17 cellular contexts compared by ENCODE assay signal in the genomic region with DNA sequence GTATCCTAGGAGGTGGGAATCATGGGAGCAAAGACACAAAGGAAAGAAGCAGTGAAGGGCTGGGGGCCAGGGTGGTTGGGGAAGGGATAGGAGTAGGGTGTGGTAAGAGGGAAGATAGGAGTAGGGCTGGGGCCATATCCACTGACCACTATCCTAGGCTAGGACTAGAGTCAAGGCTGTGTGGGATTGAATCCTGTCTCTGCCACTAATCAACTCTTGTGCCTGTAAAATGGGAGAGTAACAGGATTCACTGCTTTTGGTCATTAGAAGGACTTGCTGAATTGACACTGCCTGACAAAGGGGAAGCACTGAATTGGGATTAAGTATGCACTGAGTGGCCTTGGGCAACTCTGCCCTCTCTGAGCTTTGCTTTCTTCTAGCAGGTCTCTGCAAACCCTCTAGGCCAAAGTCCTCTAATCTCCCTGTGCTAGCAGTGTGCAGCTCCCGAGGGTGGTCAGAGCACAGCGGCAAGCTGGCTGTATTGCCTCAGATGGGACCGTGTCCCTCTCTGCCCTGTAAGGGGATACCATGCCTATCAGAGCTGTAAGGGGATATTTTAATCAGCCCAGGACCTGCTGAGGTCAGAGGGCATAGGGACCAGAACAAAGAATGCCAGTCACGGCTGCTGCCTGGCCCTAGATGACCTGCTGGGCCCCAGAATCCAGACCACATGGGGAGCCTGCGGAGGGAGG. TPM values are rescaled to one million over a fixed set of nuclear protein-coding genes. Genes with fewer than 3 reads are reported as not detected.
DNase-seq lines count a peak whose midpoint lies in the region; TF ChIP-seq lines count a peak whose summit lies in the region.
"Had no signal": no experiment of that assay in that cellular context is flagged by ENCODE, and none has a peak within 500 bp of the region (broad histone marks: within the 10 kb centered on the region; RNA-seq: fewer than 3 reads in every experiment).

No MANE protein-coding gene starts in this region.

- peak overlapping the region; percentile 17 for H3K9ac ChIP-seq in NT2/D1 (ENCODE audit: insufficient read length, low read depth)

- H3K27ac Mint-ChIP-seq in neural crest cell (ENCODE audit: unreplicated experiment) = no peak overlapping the region
- H3K27ac Mint-ChIP-seq: CD4-positive, alpha-beta memory T cell had no signal

- H3K27me3 ChIP-seq in NT2/D1 (ENCODE audit: insufficient read depth, insufficient read length) (no peaks in the 10 kb centered on the region), dorsolateral prefrontal cortex (no peaks in the 10 kb centered on the region)

- H3K4me3 Mint-ChIP-seq in neural crest cell = peak overlapping the region; percentile 22
- H3K4me3 Mint-ChIP-seq: CD4-positive, alpha-beta memory T cell had no signal

- DNase-seq in NT2/D1 (ENCODE audit: low read depth, low spot score) = no peak
- DNase-seq in dorsolateral prefrontal cortex = no peak
- DNase-seq in neural crest cell (ENCODE audit: low read depth, low spot score) = no peak
- DNase-seq in islet precursor cell = no peak
- no peak for DNase-seq in T-helper 9 cell
- DNase-seq in activated CD4-positive, alpha-beta T cell treated with anti-CD3 and anti-CD28 coated beads for 1 hour = no peak
- DNase-seq: ACHN; Calu3; CD4-positive, alpha-beta memory T cell; DMS53; H7; NCI-H1105 treated with DMSO at 0.1 percent for 48 hours; NCI-H2107; NCI-H2227 treated with DMSO at 0.1 percent for 48 hours; NCI-H524 treated with DMSO at 0.1 percent for 48 hours; SIG-M5 had no signal

- H3K27ac ChIP-seq in dorsolateral prefrontal cortex (peak overlapping the region; percentile 57 to 98 (median 91)), temporal lobe (ENCODE audit: low read depth, low read length) (peak overlapping the region; percentile 92)

- H3K4me3 ChIP-seq in NT2/D1 (ENCODE audit: insufficient read length, low read depth) = no peak overlapping the region
- no peak overlapping the region for H3K4me3 ChIP-seq in dorsolateral prefrontal cortex

- no peaks in the 10 kb centered on the region for H3K9me3 ChIP-seq in NT2/D1 (ENCODE audit: insufficient read depth, low read length)

- TF ChIP-seq CTCF in dorsolateral prefrontal cortex (IDR thresholded peaks at IDR 0.05 in 54 of 56, conservative IDR thresholded peaks at IDR 0.05 in 2 of 56; ENCODE audit: low read depth in 1 of 56, partially characterized antibody in 56 of 56) (no peak), neural crest cell (conservative IDR thresholded peaks at IDR 0.05) (no peak)

- no peaks in the 10 kb centered on the region for H3K36me3 ChIP-seq in NT2/D1 (ENCODE audit: insufficient read depth, insufficient read length, low read length)

- H3K36me3 Mint-ChIP-seq in neural crest cell (ENCODE audit: low read depth) = no peaks in the 10 kb centered on the region
- H3K36me3 Mint-ChIP-seq: CD4-positive, alpha-beta memory T cell had no signal

- H3K9me3 Mint-ChIP-seq in neural crest cell = no peaks in the 10 kb centered on the region
- H3K9me3 Mint-ChIP-seq: CD4-positive, alpha-beta memory T cell had no signal

- H3K27me3 Mint-ChIP-seq in neural crest cell (ENCODE audit: low read depth) = peaks cover 8% of the 10 kb centered on the region

- intact Hi-C loops in dorsolateral prefrontal cortex (cut with DNase I) = loop anchor here (5.0 to 10.0 kb wide), 4 partner anchors 92 to 356 kb away; no protein-coding TSS in a partner anchor

- H3K4me1 ChIP-seq in NT2/D1 (ENCODE audit: insufficient read depth, insufficient read length) = peaks cover 51% of the 10 kb centered on the region

- H3K4me1 Mint-ChIP-seq in neural crest cell = peaks cover 68% of the 10 kb centered on the region

RNA-seq across cellular contexts. Expression of a gene that starts 12.4 kb away (rescaled TPM):
- total RNA-seq in dorsolateral prefrontal cortex = 100 to 1,000 TPM in 19 of 120 experiments, 10 to 100 TPM in 101; 41.7 to 155 (median 82.0) TPM
- 46.4 and 48.3 TPM in 2 replicates for total RNA-seq in neural crest cell
- 16.5 TPM for total RNA-seq in temporal lobe
- total RNA-seq: CD4-positive, alpha-beta memory T cell had no signal
